ENCODE assay signal across 8 cellular contexts in genomic region chr1:92476071-92476607, GRCh38. TPM values are rescaled to one million over a fixed set of nuclear protein-coding genes. Genes with fewer than 3 reads are reported as not detected.
A peak's percentile ranks its signal among the peaks of the same experiment; 100 is the strongest.
DNase-seq lines count a peak whose midpoint lies in the region; ATAC-seq lines count a peak whose summit lies in the region.

No MANE protein-coding gene starts in this region.

- H3F3A ChIP-seq in GM23248 (ENCODE audit: insufficient read depth), result no peaks in the 10 kb centered on the region

- H3K27ac ChIP-seq in GM23248, result no peak overlapping the region

- H3K36me3 ChIP-seq in GM23248 (ENCODE audit: low read depth), result no peaks in the 10 kb centered on the region

- no peaks in the 10 kb centered on the region for H3K9me3 ChIP-seq in GM23248 (ENCODE audit: low read depth)

- H3K27ac Mint-ChIP-seq in dendritic cell treated with granulocyte-macrophage colony-stimulating factor and Interleukin-4, amounts not matched to agents 40 ng/mL and 50 ng/mL, for 4 days, result peak overlapping the region; percentile 39

- 59 to 64% methylated on average over 11 of the region's 11 CpGs for WGBS in GM23248 (ENCODE audit: low coverage in 1 of 2, low lambda C conversion rate in 2 of 2, missing lambda C conversion rate in 2 of 2), 2 experiments

- H3K79me2 ChIP-seq in GM23248 (ENCODE audit: insufficient read depth), result no peaks in the 10 kb centered on the region

- H3K36me3 Mint-ChIP-seq in dendritic cell treated with granulocyte-macrophage colony-stimulating factor and Interleukin-4, amounts not matched to agents 40 ng/mL and 50 ng/mL, for 4 days (ENCODE audit: low read depth), result peaks cover 7% of the 10 kb centered on the region

- no peaks in the 10 kb centered on the region for H3K9me2 ChIP-seq in GM23248 (ENCODE audit: insufficient read depth)

- H3K4me3 ChIP-seq in GM23248, result no peak overlapping the region

- H3K27me3 ChIP-seq in GM23248 (replicated peaks; ENCODE audit: insufficient read depth), result peaks cover 44% of the 10 kb centered on the region

- H3K9ac ChIP-seq in GM23248, result no peak overlapping the region

- H3K27me3 Mint-ChIP-seq in dendritic cell treated with granulocyte-macrophage colony-stimulating factor and Interleukin-4, amounts not matched to agents 40 ng/mL and 50 ng/mL, for 4 days, result no peaks in the 10 kb centered on the region

- peak; percentile 34 for ATAC-seq in GM21619 (IDR thresholded peaks at IDR 0.05; ENCODE audit: unreplicated experiment)
- no peak for ATAC-seq in GM19035 (IDR thresholded peaks at IDR 0.05; ENCODE audit: unreplicated experiment)

- H2AFZ ChIP-seq in GM23248, result no peak overlapping the region

- H3K4me1 ChIP-seq in GM23248 (ENCODE audit: insufficient read depth), result no peaks in the 10 kb centered on the region

- H3K4me3 Mint-ChIP-seq in dendritic cell treated with granulocyte-macrophage colony-stimulating factor and Interleukin-4, amounts not matched to agents 40 ng/mL and 50 ng/mL, for 4 days, result no peak overlapping the region

- in situ Hi-C loops in GM23248 (cut with MboI), result no loop called here

- intact Hi-C loops in dendritic cell treated with granulocyte-macrophage colony-stimulating factor and Interleukin-4, amounts not matched to agents 40 ng/mL and 50 ng/mL, for 4 days (cut with micrococcal nuclease), result no loop called here
- intact Hi-C loops in posterior vena cava (cut with DNase I), result no loop called here

- no peaks in the 10 kb centered on the region for H4K20me1 ChIP-seq in GM23248 (ENCODE audit: insufficient read depth)

- no peak overlapping the region for H3K4me2 ChIP-seq in GM23248 (ENCODE audit: unreplicated experiment)

- DNase-seq in AML-193 (lab: John Stamatoyannopoulos, UW), result peak; percentile 83 to 84
- DNase-seq in T follicular helper cell (ENCODE audit: low read depth), result peak; percentile 50
- no peak for DNase-seq in GM23248
- DNase-seq in HuH-7 (ENCODE audit: low spot score), result no peak
- DNase-seq in posterior vena cava (ENCODE audit: low spot score), result no peak

- H3K9me3 Mint-ChIP-seq in dendritic cell treated with granulocyte-macrophage colony-stimulating factor and Interleukin-4, amounts not matched to agents 40 ng/mL and 50 ng/mL, for 4 days, result no peaks in the 10 kb centered on the region

- peaks cover 26% of the 10 kb centered on the region for H3K4me1 Mint-ChIP-seq in dendritic cell treated with granulocyte-macrophage colony-stimulating factor and Interleukin-4, amounts not matched to agents 40 ng/mL and 50 ng/mL, for 4 days (ENCODE audit: low read depth)

RNA-seq across cellular contexts. Expression of gene GFI1, which starts 10.6 kb away (rescaled TPM):
- not detected in 2 replicates for total RNA-seq in GM23248 (2014; rRNA removed; shearing (Covaris generic))
- polyA plus RNA-seq in GM23248 (2016; fragmentation: Nextera tagmentation; extraction: Ambion mirVana), result not detected in 2 replicates
- total RNA-seq in posterior vena cava, result 1 to 10 TPM in 1 of 2 donors, under 1 TPM in 1; 0.76 to 1.1 TPM

Comparison
In these comparisons a context has a peak if more than half of its experiments do, and no peak if none do; other contexts are left out.
1. DNase-seq: peak in AML-193 (2 of 2) and T follicular helper cell (single experiment); none in GM23248 (single experiment), HuH-7 (single experiment) and posterior vena cava (single experiment).